ENCODE assay signal across 8 cellular contexts in genomic region chr3:73056365-73057150, GRCh38. TPM values are rescaled to one million over a fixed set of nuclear protein-coding genes. Genes with fewer than 3 reads are reported as not detected.
DNase-seq lines count a peak whose midpoint lies in the region; ATAC-seq, FAIRE-seq and TF ChIP-seq lines count a peak whose summit lies in the region.

No MANE protein-coding gene starts in this region.

- no peaks in the 10 kb centered on the region for H3K9me3 Mint-ChIP-seq in neural progenitor cell

- DNase-seq in A549 (ENCODE audit: low read depth in 1 of 2, low spot score in 1 of 2) (peak; percentile 12 to 64), GM12864 (ENCODE audit: low read depth) (no peak), OCI-LY7 (ENCODE audit: low spot score) (peak; percentile 16), epithelial cell of esophagus (ENCODE audit: low read depth) (peak; percentile 63), neural progenitor cell (ENCODE audit: low spot score) (peak; percentile 25), UCSD-AML1 (lab: John Stamatoyannopoulos, UW; ENCODE audit: unreplicated experiment) (no peak), ecto neural progenitor cell (ENCODE audit: low spot score) (no peak)

- H3K4me1 Mint-ChIP-seq in neural progenitor cell, result no peaks in the 10 kb centered on the region

- H3K36me3 ChIP-seq in OCI-LY7 (ENCODE audit: insufficient read depth, low read length) (peaks cover 57% of the 10 kb centered on the region), neural progenitor cell (no peaks in the 10 kb centered on the region)

- no peak overlapping the region for H3K4me3 ChIP-seq in A549
- no peak overlapping the region for H3K4me3 ChIP-seq in GM12864 (ENCODE audit: low read depth, low read length)
- H3K4me3 ChIP-seq in OCI-LY7 (ENCODE audit: low read depth, low read length, poor library complexity, severe bottlenecking), result no peak overlapping the region
- no peak overlapping the region for H3K4me3 ChIP-seq in epithelial cell of esophagus (ENCODE audit: low read length)
- H3K4me3 ChIP-seq in neural progenitor cell, result no peak overlapping the region

- intact Hi-C loops in OCI-LY7 (cut with micrococcal nuclease; ENCODE audit: unreplicated experiment), result loop anchor here (1.0 to 5.0 kb wide), 2 partner anchors 59 to 117 kb away; partner anchors contain the start of gene PPP4R2

- H3F3A ChIP-seq in neural progenitor cell (ENCODE audit: low read depth), result peaks cover 15% of the 10 kb centered on the region

- H4K20me1 ChIP-seq in OCI-LY7 (ENCODE audit: insufficient read depth, low read length) (peaks cover 30% of the 10 kb centered on the region), neural progenitor cell (ENCODE audit: low read depth) (peaks cover 20% of the 10 kb centered on the region)

- no peak overlapping the region for H3K4me3 Mint-ChIP-seq in neural progenitor cell

- TF ChIP-seq POLR2A in A549 (IDR thresholded peaks at IDR 0.05; ENCODE audit: low read length), result no peak

- H3K27me3 ChIP-seq in neural progenitor cell, result no peaks in the 10 kb centered on the region

- H3K9me3 ChIP-seq in A549 (no peaks in the 10 kb centered on the region), OCI-LY7 (ENCODE audit: low read length) (no peaks in the 10 kb centered on the region), neural progenitor cell (ENCODE audit: low read depth) (no peaks in the 10 kb centered on the region)

- ATAC-seq in A549 (peak; percentile 56 to 79; a peak in 4 of 6 replicates), HG03196 (IDR thresholded peaks at IDR 0.05; ENCODE audit: unreplicated experiment) (no peak)

- CTCF ChIA-PET in A549 (lab: Yijun Ruan, JAX) (interaction anchor here (0.5 to 4.0 kb wide), 43 partner anchors 10 to 1327 kb away, joined by 3 to 42 read pairs (median 5); partner anchors contain the start of genes GXYLT2 and SHQ1), OCI-LY7 (lab: Charles Lee; ENCODE audit: unreplicated experiment) (interaction anchor here (0.5 to 1.5 kb wide), 3 partner anchors 59 to 161 kb away, joined by 3 to 5 read pairs (median 3); no protein-coding TSS in a partner anchor)

- WGBS in A549 (ENCODE audit: missing lambda C conversion rate), result 7% methylated on average over 3 of the region's 3 CpGs

- H3K4me1 ChIP-seq in A549 (peaks cover 30% of the 10 kb centered on the region; the same call in 2 of the 3 replicates), OCI-LY7 (ENCODE audit: insufficient read depth, low read length, poor library complexity, severe bottlenecking) (no peaks in the 10 kb centered on the region), neural progenitor cell (no peaks in the 10 kb centered on the region)

- H2AFZ ChIP-seq in OCI-LY7 (ENCODE audit: low read length), result no peak overlapping the region
- H2AFZ ChIP-seq in neural progenitor cell (replicated peaks), result no peak overlapping the region

- no peaks in the 10 kb centered on the region for H3K27me3 Mint-ChIP-seq in neural progenitor cell (ENCODE audit: insufficient read depth, low read depth)

- peaks cover 2% of the 10 kb centered on the region for H3K36me3 Mint-ChIP-seq in neural progenitor cell

- TF ChIP-seq RAD21 in A549 (conservative IDR thresholded peaks at IDR 0.05 in 1 of 2, IDR thresholded peaks at IDR 0.05 in 1 of 2), result peak; percentile 66 to 74

- H3K4me2 ChIP-seq in A549, result peak overlapping the region; percentile 49
- H3K4me2 ChIP-seq in OCI-LY7 (ENCODE audit: low read length), result no peak overlapping the region
- H3K4me2 ChIP-seq in neural progenitor cell, result no peak overlapping the region

- TF ChIP-seq CTCF in A549 (IDR thresholded peaks at IDR 0.05) (peak; percentile 70), GM12864 (IDR thresholded peaks at IDR 0.05; ENCODE audit: low read depth, low read length, missing control alignments) (peak; percentile 40), OCI-LY7 (conservative IDR thresholded peaks at IDR 0.05; ENCODE audit: low read length) (peak; percentile 81), epithelial cell of esophagus (IDR thresholded peaks at IDR 0.05; ENCODE audit: insufficient read depth, low read depth, low read length, missing control alignments) (peak; percentile 48), neural progenitor cell (IDR thresholded peaks at IDR 0.05) (peak; percentile 57)

- FAIRE-seq in A549 (lab: Jason Lieb, UNC), result peak; percentile 67

- POLR2A ChIA-PET in A549 (lab: Yijun Ruan, JAX), result interaction anchor here (2.9 kb wide), 1 partner anchor 60 kb away, joined by 14 read pairs; the partner anchor contains the start of gene PPP4R2
- POLR2A ChIA-PET in OCI-LY7 (lab: Charles Lee), result interaction anchor here (0.5 to 1.8 kb wide), 7 partner anchors 10 to 1245 kb away, joined by 3 to 5 read pairs (median 4); no protein-coding TSS in a partner anchor

- no peaks in the 10 kb centered on the region for H3K9me2 ChIP-seq in OCI-LY7 (ENCODE audit: insufficient read depth, low read length)

- H3K27ac Mint-ChIP-seq in neural progenitor cell, result no peak overlapping the region

- H3K79me2 ChIP-seq in OCI-LY7 (ENCODE audit: insufficient read depth, low read depth, low read length), result peaks cover 58% of the 10 kb centered on the region
- H3K79me2 ChIP-seq in neural progenitor cell (ENCODE audit: low read depth), result peaks cover 62% of the 10 kb centered on the region

- TF ChIP-seq EP300 in A549 (IDR thresholded peaks at IDR 0.05), result no peak

- no peak overlapping the region for H3K9ac ChIP-seq in neural progenitor cell

- no peak overlapping the region for H3K27ac ChIP-seq in A549
- no peak overlapping the region for H3K27ac ChIP-seq in OCI-LY7 (ENCODE audit: low read depth, low read length, poor library complexity, severe bottlenecking)
- no peak overlapping the region for H3K27ac ChIP-seq in neural progenitor cell

- BruUV-seq in OCI-LY7 (replicated peaks; lab: Mats Ljungman, UMichigan), result no TSS peak

TF ChIP-seq in A549, 52 proteins besides CTCF, POLR2A, EP300 and RAD21:
- TF ChIP-seq TFCP2L1 (CRISPR knock-in tag; IDR thresholded peaks at IDR 0.05) (no peak), SMC3 (IDR thresholded peaks at IDR 0.05) (peak; percentile 57)

RNA-seq across cellular contexts. Expression of gene EBLN2, which starts 4.9 kb away (rescaled TPM):
- 3.0 and 4.1 TPM in 2 replicates for polyA plus RNA-seq in A549 (2011; rRNA removed)
- polyA plus RNA-seq in A549 (2012; cell fraction: cytosol; rRNA removed), result 0.35 and 0.46 TPM in 2 replicates
- 1.9 and 2.3 TPM in 2 replicates for polyA plus RNA-seq in A549 (2012; cell fraction: nucleus; rRNA removed)
- polyA plus RNA-seq in A549 (2017; fragmentation: RNase III; extraction: RNeasy Plus Mini Kit Qiagen cat#74134 plus additional on column Dnase treatment), result 1.4 to 1.8 TPM (median 1.4 TPM) in 3 replicates
- polyA minus RNA-seq in A549 (2011; rRNA and poly(A)+ RNA removed), result 7.7 and 7.9 TPM in 2 replicates
- total RNA-seq in OCI-LY7 (2014; rRNA removed; shearing (Covaris generic)), result 10.5 and 11.1 TPM in 2 replicates
- total RNA-seq in OCI-LY7 (2022), result 9.3 and 9.5 TPM in 2 replicates
- total RNA-seq in neural progenitor cell (ENCODE audit: low replicate concordance), result 11.6 and 15.3 TPM in 2 replicates

RNA-seq across cellular contexts. Expression of gene PPP4R2, which starts 59.9 kb away (rescaled TPM):
- polyA plus RNA-seq in A549 (2011; rRNA removed) (42.9 and 68.4 TPM in 2 replicates), A549 (2017; fragmentation: RNase III; extraction: RNeasy Plus Mini Kit Qiagen cat#74134 plus additional on column Dnase treatment) (39.3 to 42.0 TPM (median 39.5 TPM) in 3 replicates)
- polyA plus RNA-seq in A549 (2012; cell fraction: cytosol; rRNA removed), result 7.9 and 8.2 TPM in 2 replicates
- polyA plus RNA-seq in A549 (2012; cell fraction: nucleus; rRNA removed), result 2.7 and 4.5 TPM in 2 replicates
- 9.8 and 11.9 TPM in 2 replicates for polyA minus RNA-seq in A549 (2011; rRNA and poly(A)+ RNA removed)
- total RNA-seq in OCI-LY7 (2014; rRNA removed; shearing (Covaris generic)), result 52.0 and 63.5 TPM in 2 replicates
- total RNA-seq in OCI-LY7 (2022) (86.5 and 99.5 TPM in 2 replicates), neural progenitor cell (ENCODE audit: low replicate concordance) (89.2 and 143 TPM in 2 replicates)

Comparison
In these comparisons a context has a peak if more than half of its experiments do, and no peak if none do; other contexts are left out.
1. DNase-seq: peak in A549 (2 of 2), OCI-LY7 (single experiment), epithelial cell of esophagus (single experiment) and neural progenitor cell (single experiment); none in GM12864 (single experiment), UCSD-AML1 (single experiment) and ecto neural progenitor cell (single experiment).
2. Peak in every context shown above with its lines, with median percentiles within 50 percentile points of each other: CTCF ChIP-seq.